In genomic region chr14:70350078-70350477, GRCh38 we compare ENCODE assay signal across 23 cellular contexts.
"Had no signal": no experiment of that assay in that cellular context is flagged by ENCODE, and none has a peak within 500 bp of the region (broad histone marks: within the 10 kb centered on the region; RNA-seq: fewer than 3 reads in every experiment).

No MANE protein-coding gene starts in this region.

- DNase-seq: activated CD4-positive, alpha-beta T cell treated with anti-CD3 and anti-CD28 coated beads, Interleukin-2, amount 50 U/mL, for 48 hours; activated naive CD4-positive, alpha-beta T cell treated with Interleukin-2 at 50 U/mL for 16 hours; activated naive CD8-positive, alpha-beta T cell treated with anti-CD3 and anti-CD28 coated beads, Interleukin-2, amount 10 ng/mL, durations not matched to agents 7 days and 5 days; activated T-cell treated with anti-CD3 and anti-CD28 coated beads, Interleukin-2, amount 50 U/mL, for 48 hours; cortex of kidney; head of caudate nucleus; hypothalamus; kidney glomerular epithelial cell; left lung; naive thymus-derived CD4-positive, alpha-beta T cell; occipital lobe; retina; sigmoid colon; stimulated activated CD4-positive, alpha-beta T cell treated with anti-CD3 and anti-CD28 coated beads, Interleukin-15, amount 100 ng/mL, for 24 hours; stimulated activated naive B cell treated with anti-CD40 and anti-IgM and Interleukin-4, amounts not matched to agents 10 μg/mL and 1 μg/mL and 100 μg/mL, for 72 hours; T-helper 1 cell; thyroid gland; upper lobe of right lung had no signal

- H3K27ac Mint-ChIP-seq: activated naive CD8-positive, alpha-beta T cell treated with anti-CD3 and anti-CD28 coated beads, Interleukin-2, amount 10 ng/mL, durations not matched to agents 7 days and 5 days; naive thymus-derived CD4-positive, alpha-beta T cell; stimulated activated naive B cell treated with anti-CD40 and anti-IgM and Interleukin-4, amounts not matched to agents 10 μg/mL and 1 μg/mL and 100 μg/mL, for 72 hours had no signal

- H3K27me3 ChIP-seq: gastroesophageal sphincter, left lung, sigmoid colon, thyroid gland, upper lobe of right lung had no signal

- H3K27ac ChIP-seq: epithelial cell of prostate, gastroesophageal sphincter, left lung, sigmoid colon, thyroid gland, upper lobe of right lung had no signal

- H3K4me3 Mint-ChIP-seq: activated naive CD8-positive, alpha-beta T cell treated with anti-CD3 and anti-CD28 coated beads, Interleukin-2, amount 10 ng/mL, durations not matched to agents 7 days and 5 days; naive thymus-derived CD4-positive, alpha-beta T cell; neural crest cell; stimulated activated naive B cell treated with anti-CD40 and anti-IgM and Interleukin-4, amounts not matched to agents 10 μg/mL and 1 μg/mL and 100 μg/mL, for 72 hours had no signal

- H3K4me1 ChIP-seq: gastroesophageal sphincter, left lung, thyroid gland, upper lobe of right lung had no signal

- H3K36me3 ChIP-seq: thyroid gland, upper lobe of right lung had no signal

- H3K27me3 Mint-ChIP-seq: activated naive CD8-positive, alpha-beta T cell treated with anti-CD3 and anti-CD28 coated beads, Interleukin-2, amount 10 ng/mL, durations not matched to agents 7 days and 5 days; naive thymus-derived CD4-positive, alpha-beta T cell; stimulated activated naive B cell treated with anti-CD40 and anti-IgM and Interleukin-4, amounts not matched to agents 10 μg/mL and 1 μg/mL and 100 μg/mL, for 72 hours had no signal

- ATAC-seq: gastroesophageal sphincter; left lung; naive thymus-derived CD4-positive, alpha-beta T cell; stimulated activated naive B cell treated with anti-CD40 and anti-IgM and Interleukin-4, amounts not matched to agents 10 μg/mL and 1 μg/mL and 100 μg/mL, for 72 hours; upper lobe of right lung had no signal

- H3K4me2 ChIP-seq: smooth muscle cell had no signal

- H3K4me1 Mint-ChIP-seq: neural crest cell had no signal

- H3K9me3 ChIP-seq: gastroesophageal sphincter, thyroid gland had no signal

- H3K9me3 Mint-ChIP-seq: activated naive CD8-positive, alpha-beta T cell treated with anti-CD3 and anti-CD28 coated beads, Interleukin-2, amount 10 ng/mL, durations not matched to agents 7 days and 5 days had no signal

- H3K4me3 ChIP-seq: gastroesophageal sphincter, left lung, lung, sigmoid colon, smooth muscle cell, thyroid gland, upper lobe of right lung had no signal
